ENCODE assay signal across 17 cellular contexts in the genomic region with DNA sequence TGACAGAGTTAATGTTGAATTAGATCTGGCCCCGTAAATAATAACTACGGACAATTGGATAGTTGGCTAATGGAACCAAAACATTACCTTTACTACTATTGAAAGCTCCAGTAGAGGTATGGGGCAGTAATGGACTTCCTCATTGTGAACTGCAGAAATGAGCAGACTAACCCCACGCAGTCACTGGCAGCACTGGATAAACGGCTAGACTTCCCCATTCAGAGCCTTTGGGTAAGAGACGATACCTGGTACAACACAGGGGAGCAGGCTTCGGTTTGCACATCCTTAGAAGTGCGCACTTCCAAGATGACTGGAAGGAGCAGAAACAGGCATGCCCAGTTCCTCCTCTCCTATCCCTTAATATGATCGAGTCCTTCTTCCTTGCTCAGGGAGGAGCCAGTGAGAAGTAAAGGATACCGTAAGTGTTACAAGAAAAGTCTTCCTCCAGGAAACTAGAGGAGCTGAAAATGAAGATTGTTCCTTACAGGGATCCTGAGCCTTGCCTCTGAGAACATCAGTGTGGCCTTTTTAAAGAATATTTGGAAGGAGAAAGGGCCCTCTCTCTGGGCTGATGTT.
A peak's percentile ranks its signal among the peaks of the same experiment; 100 is the strongest.
DNase-seq lines count a peak whose midpoint lies in the region; ATAC-seq and TF ChIP-seq lines count a peak whose summit lies in the region.
"Had no signal": no experiment of that assay in that cellular context is flagged by ENCODE, and none has a peak within 500 bp of the region (broad histone marks: within the 10 kb centered on the region; RNA-seq: fewer than 3 reads in every experiment).

No MANE protein-coding gene starts in this region.

- H3K4me1 ChIP-seq in ACC112 (ENCODE audit: control insufficient read depth, insufficient read depth, low read length, unreplicated experiment) (no peaks in the 10 kb centered on the region), H9 (ENCODE audit: insufficient read depth, low read length) (no peaks in the 10 kb centered on the region), SJCRH30 (no peaks in the 10 kb centered on the region), endodermal cell (ENCODE audit: control insufficient read depth, insufficient read depth, low read length) (no peaks in the 10 kb centered on the region)
- H3K4me1 ChIP-seq: HAP-1 had no signal

- intact Hi-C loops in CD4-positive, alpha-beta T cell (cut with DNase I, micrococcal nuclease) = no loop called here

- TF ChIP-seq RAD21 in neural cell (conservative IDR thresholded peaks at IDR 0.05) = no peak

- H3K79me2 ChIP-seq in ACC112 (ENCODE audit: control insufficient read depth, insufficient read depth, low read length, unreplicated experiment) = no peaks in the 10 kb centered on the region
- H3K79me2 ChIP-seq in H9 (ENCODE audit: insufficient read depth, low read length) = peaks cover 16% of the 10 kb centered on the region; the same call in 1 of the 2 replicates
- H3K79me2 ChIP-seq in neural cell (replicated peaks; ENCODE audit: insufficient read depth, low read length) = peaks cover 5% of the 10 kb centered on the region

- no peaks in the 10 kb centered on the region for H3K36me3 ChIP-seq in ACC112 (ENCODE audit: insufficient read depth, low read length)
- H3K36me3 ChIP-seq in SJCRH30 = no peaks in the 10 kb centered on the region
- no peaks in the 10 kb centered on the region for H3K36me3 ChIP-seq in neural cell (ENCODE audit: insufficient read depth, low read length)
- H3K36me3 ChIP-seq in endodermal cell (ENCODE audit: control insufficient read depth, insufficient read depth, low read length) = no peaks in the 10 kb centered on the region
- H3K36me3 ChIP-seq: HAP-1 had no signal

- H2BK120ac ChIP-seq in H9 (ENCODE audit: low read depth, low read length, poor library complexity, severe bottlenecking) = no peak overlapping the region

- H3K4ac ChIP-seq in H9 (ENCODE audit: low read depth, low read length) = no peak overlapping the region

- TF ChIP-seq CTCF in H9 (conservative IDR thresholded peaks at IDR 0.05) = no peak
- no peak for TF ChIP-seq CTCF in neural cell (IDR thresholded peaks at IDR 0.05; ENCODE audit: poor library complexity, severe bottlenecking)
- TF ChIP-seq CTCF in endodermal cell (conservative IDR thresholded peaks at IDR 0.05) = no peak
- TF ChIP-seq CTCF in CD4-positive, alpha-beta T cell (IDR thresholded peaks at IDR 0.05) = no peak

- H3K23ac ChIP-seq in H9 (ENCODE audit: insufficient read length, low read depth, low read length) = no peak overlapping the region

- no peak overlapping the region for H3K4me3 ChIP-seq in ACC112 (ENCODE audit: low read depth, low read length)
- H3K4me3 ChIP-seq in SJCRH30 = peak overlapping the region; percentile 53
- H3K4me3 ChIP-seq in neural cell (ENCODE audit: low read length) = peak overlapping the region; percentile 59
- H3K4me3 ChIP-seq in endodermal cell (ENCODE audit: low read length) = no peak overlapping the region
- H3K4me3 ChIP-seq: HAP-1 had no signal

- H2AK5ac ChIP-seq in H9 (ENCODE audit: insufficient read length, low read length) = no peak overlapping the region

- H3K9me3 Mint-ChIP-seq in H9 (peaks cover 16 to 17% of the 10 kb centered on the region in 2 experiments), endodermal cell (peaks cover 13% of the 10 kb centered on the region)
- H3K9me3 Mint-ChIP-seq in CD4-positive, alpha-beta T cell = no peaks in the 10 kb centered on the region

- H3K79me1 ChIP-seq in H9 (ENCODE audit: insufficient read depth, low read depth, low read length, poor library complexity, severe bottlenecking) = no peaks in the 10 kb centered on the region

- no peaks in the 10 kb centered on the region for H3K4me1 Mint-ChIP-seq in H9
- no peaks in the 10 kb centered on the region for H3K4me1 Mint-ChIP-seq in endodermal cell
- no peaks in the 10 kb centered on the region for H3K4me1 Mint-ChIP-seq in CD4-positive, alpha-beta T cell (ENCODE audit: low read depth)
- H3K4me1 Mint-ChIP-seq: B cell; CD4-positive, alpha-beta memory T cell had no signal

- no peak overlapping the region for H4K8ac ChIP-seq in H9 (replicated peaks; ENCODE audit: insufficient read length, low read depth, low read length)

- no peak overlapping the region for H3K56ac ChIP-seq in H9 (ENCODE audit: insufficient read length, low read depth, low read length)

- no peak overlapping the region for H2BK12ac ChIP-seq in H9 (ENCODE audit: insufficient read length, low read depth, low read length)

- H3K27me3 Mint-ChIP-seq in H9 (ENCODE audit: low read depth) (no peaks in the 10 kb centered on the region), endodermal cell (ENCODE audit: insufficient read depth) (no peaks in the 10 kb centered on the region)
- peaks cover 20% of the 10 kb centered on the region for H3K27me3 Mint-ChIP-seq in CD4-positive, alpha-beta T cell
- H3K27me3 Mint-ChIP-seq: B cell had no signal

- peaks cover 13 to 46% (median 21%) of the 10 kb centered on the region in 3 experiments for H3K36me3 Mint-ChIP-seq in H9 (ENCODE audit: insufficient read depth in 1 of 3, low read depth in 3 of 3)
- no peaks in the 10 kb centered on the region for H3K36me3 Mint-ChIP-seq in endodermal cell (ENCODE audit: low read depth)
- H3K36me3 Mint-ChIP-seq in CD4-positive, alpha-beta T cell (ENCODE audit: low read depth) = no peaks in the 10 kb centered on the region
- H3K36me3 Mint-ChIP-seq: CD4-positive, alpha-beta memory T cell had no signal

- POLR2A ChIA-PET in CD4-positive, alpha-beta T cell (lab: Charles Lee) = no interaction called here

- no peak for TF ChIP-seq EP300 in neural cell (conservative IDR thresholded peaks at IDR 0.05; ENCODE audit: poor library complexity, severe bottlenecking)

- DNase-seq in H9 (no peak), SJCRH30 (peak in 1 of 2 experiments; percentile 56), endodermal cell (no peak), NCI-H1092 treated with DMSO at 0.1 percent for 48 hours (lab: John Stamatoyannopoulos, UW) (no peak)
- DNase-seq in CD4-positive, alpha-beta T cell = no peak
- DNase-seq: CD4-positive, alpha-beta memory T cell; DMS79; NCI-H1092; NCI-H1694; NCI-H2107; NCI-H69 had no signal

- no CpG with 5 or more reads among the region's 9 CpGs for WGBS in H9 (ENCODE audit: extremely low coverage, insufficient read length, low lambda C conversion rate)
- 95 to 100% methylated on average over 2 to 9 of the region's 9 CpGs for WGBS in endodermal cell (ENCODE audit: insufficient coverage in 1 of 2, insufficient read length in 1 of 2), 2 experiments

- no peaks in the 10 kb centered on the region for H4K20me1 ChIP-seq in H9 (ENCODE audit: control insufficient read depth, insufficient read depth, insufficient read length)
- H4K20me1 ChIP-seq in neural cell (ENCODE audit: insufficient read depth) = no peaks in the 10 kb centered on the region

- no peak overlapping the region for H3K18ac ChIP-seq in H9 (ENCODE audit: insufficient read length, low read depth, low read length)

- no peak overlapping the region for H3K14ac ChIP-seq in H9 (ENCODE audit: insufficient read depth, low read length)

- peak overlapping the region; percentile 49 for H3K9ac ChIP-seq in H9 (ENCODE audit: extremely low read depth, insufficient read length, low read length)
- H3K9ac ChIP-seq in neural cell (ENCODE audit: low read length) = peak overlapping the region; percentile 17
- H3K9ac ChIP-seq in endodermal cell (ENCODE audit: extremely low read depth, low read length, poor library complexity, severe bottlenecking) = no peak overlapping the region

- no peaks in the 10 kb centered on the region for H3F3A ChIP-seq in neural cell (ENCODE audit: insufficient read depth, low read length, poor library complexity, severe bottlenecking)

- CTCF ChIA-PET in CD4-positive, alpha-beta T cell (lab: Charles Lee) = no interaction called here

- peaks cover 11% of the 10 kb centered on the region for H3K9me3 ChIP-seq in H9 (ENCODE audit: control insufficient read depth, low read depth, low read length)
- H3K9me3 ChIP-seq in SJCRH30 (replicated peaks) = 0 out of 2 replicates have a peak, but pooled peaks cover 3% of the 10 kb centered on the region
- H3K9me3 ChIP-seq in neural cell (ENCODE audit: low read length) = no peaks in the 10 kb centered on the region
- peaks cover 19% of the 10 kb centered on the region for H3K9me3 ChIP-seq in endodermal cell (ENCODE audit: control insufficient read depth, low read length)
- H3K9me3 ChIP-seq in CD4-positive, alpha-beta T cell (ENCODE audit: control insufficient read depth, low read length) = no peaks in the 10 kb centered on the region
- H3K9me3 ChIP-seq: HAP-1 had no signal

- no peak overlapping the region for H4K91ac ChIP-seq in H9 (ENCODE audit: insufficient read length, low read depth, low read length)

- H3T11ph ChIP-seq in H9 (ENCODE audit: low read length) = no peak overlapping the region

- H2BK20ac ChIP-seq in H9 (ENCODE audit: low read depth, low read length, poor library complexity, severe bottlenecking) = no peak overlapping the region

- no peak for ATAC-seq in CD4-positive, alpha-beta T cell (ENCODE audit: poor library complexity)
- ATAC-seq: Panc1, Right ventricle myocardium inferior had no signal

- no peaks in the 10 kb centered on the region for H3K27me3 ChIP-seq in ACC112 (ENCODE audit: insufficient read depth, low read length)
- H3K27me3 ChIP-seq in H9 (ENCODE audit: insufficient read depth, low read length) = no peaks in the 10 kb centered on the region
- no peaks in the 10 kb centered on the region for H3K27me3 ChIP-seq in SJCRH30
- H3K27me3 ChIP-seq in neural cell (ENCODE audit: insufficient read depth, low read depth, low read length) = no peaks in the 10 kb centered on the region
- no peaks in the 10 kb centered on the region for H3K27me3 ChIP-seq in endodermal cell (ENCODE audit: control insufficient read depth, insufficient read depth, low read length, poor library complexity, severe bottlenecking)
- H3K27me3 ChIP-seq in CD4-positive, alpha-beta T cell (ENCODE audit: control insufficient read depth, insufficient read depth, low read length) = no peaks in the 10 kb centered on the region

- H2BK5ac ChIP-seq in H9 (ENCODE audit: insufficient read length, low read length) = no peak overlapping the region

- peak overlapping the region; percentile 13 for H3K4me2 ChIP-seq in H9 (ENCODE audit: insufficient read depth, insufficient read length, low read length)
- no peak overlapping the region for H3K4me2 ChIP-seq in neural cell (ENCODE audit: low read length)

- H3K27ac ChIP-seq in ACC112 (ENCODE audit: low read depth, low read length) (no peak overlapping the region), H9 (ENCODE audit: insufficient read length, low read depth, low read length) (no peak overlapping the region), SJCRH30 (no peak overlapping the region), neural cell (ENCODE audit: low read length) (peak overlapping the region; percentile 21), endodermal cell (ENCODE audit: low read depth, low read length) (no peak overlapping the region)
- no peak overlapping the region for H3K27ac ChIP-seq in CD4-positive, alpha-beta T cell (ENCODE audit: low read depth, low read length)

- H4K5ac ChIP-seq in H9 (ENCODE audit: insufficient read length, low read depth, low read length) = no peak overlapping the region

- H3K27ac Mint-ChIP-seq in H9 = 0 out of 7 replicates have a peak overlapping the region, but pooled peaks of 1 of the 3 experiments have one; percentile 35
- no peak overlapping the region for H3K27ac Mint-ChIP-seq in endodermal cell
- H3K27ac Mint-ChIP-seq in CD4-positive, alpha-beta T cell = no peak overlapping the region
- H3K27ac Mint-ChIP-seq: B cell; CD4-positive, alpha-beta memory T cell had no signal

- no peak overlapping the region for H2BK15ac ChIP-seq in H9 (ENCODE audit: low read depth, low read length)

- no peaks in the 10 kb centered on the region for H3K9me2 ChIP-seq in neural cell (ENCODE audit: insufficient read depth, low read length)

- H3K4me3 Mint-ChIP-seq in H9 (no peak overlapping the region), endodermal cell (no peak overlapping the region)
- no peak overlapping the region for H3K4me3 Mint-ChIP-seq in CD4-positive, alpha-beta T cell
- H3K4me3 Mint-ChIP-seq: B cell; CD4-positive, alpha-beta memory T cell had no signal

- H2AFZ ChIP-seq in ACC112 (ENCODE audit: low read length, unreplicated experiment) = peak overlapping the region; percentile 53
- H2AFZ ChIP-seq in H9 (ENCODE audit: low read length) = no peak overlapping the region
- no peak overlapping the region for H2AFZ ChIP-seq in neural cell (ENCODE audit: low read depth, low read length)

- H3K23me2 ChIP-seq in H9 (ENCODE audit: insufficient read length, low read depth, low read length, poor library complexity, severe bottlenecking) = no peaks in the 10 kb centered on the region

Comparison
In these comparisons a context has a peak if more than half of its experiments do, and no peak if none do; other contexts are left out.
1. H3K4me3 ChIP-seq: peak in SJCRH30 (single experiment) and neural cell (single experiment); none in ACC112 (single experiment) and endodermal cell (single experiment).